In genomic region chr5:89733772-89734171, GRCh38 we compare ENCODE assay signal across 18 cellular contexts.
DNase-seq lines count a peak whose midpoint lies in the region; ATAC-seq and TF ChIP-seq lines count a peak whose summit lies in the region.
"Had no signal": no experiment of that assay in that cellular context is flagged by ENCODE, and none has a peak within 500 bp of the region (broad histone marks: within the 10 kb centered on the region; RNA-seq: fewer than 3 reads in every experiment).

No MANE protein-coding gene starts in this region.

- TF ChIP-seq CTCF in WTC11 (IDR thresholded peaks at IDR 0.05), result no peak
- TF ChIP-seq CTCF in neural progenitor cell (IDR thresholded peaks at IDR 0.05), result no peak
- no peak for TF ChIP-seq CTCF in mammary epithelial cell (conservative IDR thresholded peaks at IDR 0.05 in 1 of 2, IDR thresholded peaks at IDR 0.05 in 1 of 2; ENCODE audit: extremely low read depth in 1 of 2, insufficient read depth in 1 of 2, low read depth in 1 of 2, low read length in 2 of 2)

- H3K4me1 Mint-ChIP-seq in WTC11, result peaks cover 10% of the 10 kb centered on the region
- H3K4me1 Mint-ChIP-seq in neural progenitor cell, result peaks cover 3% of the 10 kb centered on the region
- H3K4me1 Mint-ChIP-seq: CD8-positive, alpha-beta memory T cell had no signal

- dilution Hi-C loops in mammary epithelial cell (cut with HindIII; ENCODE audit: low sequenced_read_pairs), result no loop called here

- no peaks in the 10 kb centered on the region for H4K20me1 ChIP-seq in neural progenitor cell (ENCODE audit: low read depth)
- no peaks in the 10 kb centered on the region for H4K20me1 ChIP-seq in mammary epithelial cell (ENCODE audit: insufficient read depth, low read length)
- H4K20me1 ChIP-seq: BLaER1 treated with 17β-estradiol and CSF1 and Interleukin-3, amounts not matched to agents 10 nM and 100 nM had no signal

- H3K27ac ChIP-seq in neural progenitor cell (no peak overlapping the region), mammary epithelial cell (ENCODE audit: insufficient read depth, low read depth, low read length) (no peak overlapping the region)
- H3K27ac ChIP-seq: BLaER1 treated with 17β-estradiol and CSF1 and Interleukin-3, amounts not matched to agents 10 nM and 100 nM had no signal

- H3K4me3 Mint-ChIP-seq in WTC11 (no peak overlapping the region), neural progenitor cell (no peak overlapping the region)
- H3K4me3 Mint-ChIP-seq: CD8-positive, alpha-beta memory T cell had no signal

- H3K9me3 ChIP-seq in neural progenitor cell (ENCODE audit: low read depth) (no peaks in the 10 kb centered on the region), mammary epithelial cell (replicated peaks; ENCODE audit: insufficient read depth, low read length) (no peaks in the 10 kb centered on the region)
- H3K9me3 ChIP-seq: BLaER1 treated with 17β-estradiol and CSF1 and Interleukin-3, amounts not matched to agents 10 nM and 100 nM had no signal

- peak; percentile 62 for DNase-seq in NCI-H748 (lab: John Stamatoyannopoulos, UW; ENCODE audit: unreplicated experiment)
- DNase-seq in NCI-H748 treated with DMSO at 0.1 percent for 48 hours (lab: John Stamatoyannopoulos, UW), result no peak
- DNase-seq in WTC11 (ENCODE audit: low spot score), result no peak
- peak; percentile 25 for DNase-seq in iPS DF 4.7 (ENCODE audit: extremely low read depth, low spot score)
- DNase-seq in neural progenitor cell (ENCODE audit: low spot score), result peak; percentile 15
- DNase-seq in mammary epithelial cell, result no peak
- DNase-seq in hippocampal formation (lab: John Stamatoyannopoulos, UW), result no peak
- DNase-seq: CD8-positive, alpha-beta memory T cell; HCEC 1CT; NCI-H1048; NCI-H1436 treated with DMSO at 0.1 percent for 48 hours; NCI-H2029 treated with DMSO at 0.1 percent for 48 hours; NCI-H2227 treated with DMSO at 0.1 percent for 48 hours; NCI-H524 treated with DMSO at 0.1 percent for 48 hours; RPMI8226; SIG-M5 had no signal

- CTCF ChIA-PET in WTC11 (lab: Charles Lee), result no interaction called here
- CTCF ChIA-PET in mammary epithelial cell (lab: Charles Lee; ENCODE audit: low non-redundant PET), result no interaction called here

- H3K9ac ChIP-seq in neural progenitor cell, result no peak overlapping the region
- H3K9ac ChIP-seq in mammary epithelial cell (ENCODE audit: insufficient read depth, low read length), result no peak overlapping the region
- H3K9ac ChIP-seq: BLaER1 treated with 17β-estradiol and CSF1 and Interleukin-3, amounts not matched to agents 10 nM and 100 nM had no signal

- H3K4me1 ChIP-seq in neural progenitor cell (no peaks in the 10 kb centered on the region), mammary epithelial cell (ENCODE audit: insufficient read depth, low read length) (no peaks in the 10 kb centered on the region)

- H3K9me3 Mint-ChIP-seq in WTC11, result no peaks in the 10 kb centered on the region
- peaks cover 2% of the 10 kb centered on the region for H3K9me3 Mint-ChIP-seq in neural progenitor cell

- no peak overlapping the region for H3K4me2 ChIP-seq in neural progenitor cell
- no peak overlapping the region for H3K4me2 ChIP-seq in mammary epithelial cell (ENCODE audit: insufficient read depth, low read depth, low read length)
- H3K4me2 ChIP-seq: BLaER1 treated with 17β-estradiol and CSF1 and Interleukin-3, amounts not matched to agents 10 nM and 100 nM had no signal

- 60% methylated on average over 1 of the region's 1 CpG for WGBS in mammary epithelial cell (ENCODE audit: low coverage, missing lambda C conversion rate)

- POLR2A ChIA-PET in WTC11 (lab: Charles Lee), result no interaction called here

- H3K4me3 ChIP-seq in neural progenitor cell, result no peak overlapping the region
- no peak overlapping the region for H3K4me3 ChIP-seq in mammary epithelial cell (replicated peaks in 1 of 3; ENCODE audit: insufficient read depth in 1 of 3, low read depth in 2 of 3, low read length in 3 of 3)
- H3K4me3 ChIP-seq: BLaER1 treated with 17β-estradiol and CSF1 and Interleukin-3, amounts not matched to agents 10 nM and 100 nM had no signal

- H3K36me3 Mint-ChIP-seq in WTC11, result no peaks in the 10 kb centered on the region
- no peaks in the 10 kb centered on the region for H3K36me3 Mint-ChIP-seq in neural progenitor cell
- H3K36me3 Mint-ChIP-seq: CD8-positive, alpha-beta memory T cell had no signal

- H3K36me3 ChIP-seq in neural progenitor cell (no peaks in the 10 kb centered on the region), mammary epithelial cell (ENCODE audit: insufficient read depth, low read length) (no peaks in the 10 kb centered on the region)
- H3K36me3 ChIP-seq: BLaER1 treated with 17β-estradiol and CSF1 and Interleukin-3, amounts not matched to agents 10 nM and 100 nM had no signal

- H3F3A ChIP-seq in neural progenitor cell (ENCODE audit: low read depth), result no peaks in the 10 kb centered on the region

- in situ Hi-C loops in mammary epithelial cell (cut with MboI; ENCODE audit: low sequenced_read_pairs in 2 of 2), result loop anchor here in 1 of 2 donors (25.0 kb wide), 1 partner anchor 996 kb away; no protein-coding TSS in a partner anchor

- H2AFZ ChIP-seq in neural progenitor cell (replicated peaks) (no peak overlapping the region), mammary epithelial cell (ENCODE audit: low read depth, low read length) (no peak overlapping the region)

- H3K27me3 ChIP-seq in neural progenitor cell (no peaks in the 10 kb centered on the region), mammary epithelial cell (ENCODE audit: insufficient read depth, low read length) (no peaks in the 10 kb centered on the region)
- H3K27me3 ChIP-seq: BLaER1 treated with 17β-estradiol and CSF1 and Interleukin-3, amounts not matched to agents 10 nM and 100 nM had no signal

- no peak overlapping the region for H3K27ac Mint-ChIP-seq in WTC11
- no peak overlapping the region for H3K27ac Mint-ChIP-seq in neural progenitor cell
- H3K27ac Mint-ChIP-seq: CD8-positive, alpha-beta memory T cell had no signal

- peak; percentile 76 for ATAC-seq in WTC11
- no peak for ATAC-seq in HG03460 (IDR thresholded peaks at IDR 0.05; ENCODE audit: unreplicated experiment)

- H3K79me2 ChIP-seq in neural progenitor cell (ENCODE audit: low read depth), result no peaks in the 10 kb centered on the region
- no peaks in the 10 kb centered on the region for H3K79me2 ChIP-seq in mammary epithelial cell (ENCODE audit: insufficient read depth, low read length)

- H3K27me3 Mint-ChIP-seq in WTC11 (ENCODE audit: low read depth) (no peaks in the 10 kb centered on the region), neural progenitor cell (ENCODE audit: insufficient read depth, low read depth) (no peaks in the 10 kb centered on the region)
- H3K27me3 Mint-ChIP-seq: CD8-positive, alpha-beta memory T cell had no signal

- no TSS peak for BruUV-seq in mammary epithelial cell (replicated peaks; lab: Mats Ljungman, UMichigan)

- intact Hi-C loops in mammary epithelial cell (cut with micrococcal nuclease), result no loop called here

TF ChIP-seq in WTC11, 78 proteins besides CTCF, POLR2A, EP300 and RAD21:
- TF ChIP-seq ZSCAN18 (CRISPR knock-in tag; IDR thresholded peaks at IDR 0.05) (no peak), EMX1 (CRISPR knock-in tag; IDR thresholded peaks at IDR 0.05) (no peak), MAX (CRISPR knock-in tag; IDR thresholded peaks at IDR 0.05) (no peak), HMGA2 (CRISPR knock-in tag; IDR thresholded peaks at IDR 0.05) (0 out of 2 replicates have a peak, but pooled peaks have one; percentile 11)

Comparison
In these comparisons a context has a peak if more than half of its experiments do, and no peak if none do; other contexts are left out.
1. DNase-seq: peak in NCI-H748 (single experiment), iPS DF 4.7 (single experiment) and neural progenitor cell (single experiment); none in NCI-H748 treated with DMSO at 0.1 percent for 48 hours (single experiment), WTC11 (single experiment), mammary epithelial cell (single experiment) and hippocampal formation (0 of 2).